ENCODE assay signal across 20 cellular contexts in the genomic region with DNA sequence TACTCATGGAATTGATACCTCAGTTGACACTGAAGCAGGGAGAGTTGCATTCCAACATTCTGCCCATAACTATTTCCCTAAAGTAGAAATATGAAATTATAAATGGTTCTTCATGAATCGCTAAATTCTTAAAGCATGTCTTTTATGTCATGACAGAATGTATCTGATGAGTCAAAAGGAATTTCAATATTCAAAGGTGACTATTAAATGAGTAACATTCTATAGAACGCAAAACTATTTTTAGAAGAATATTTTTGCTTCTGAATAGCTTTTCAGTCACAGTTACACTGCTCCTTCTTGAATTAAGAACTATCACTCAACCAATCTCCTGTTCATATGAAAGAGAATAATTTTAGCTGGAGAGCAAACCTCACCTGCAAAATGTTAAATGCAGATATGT.
DNase-seq lines count a peak whose midpoint lies in the region; ATAC-seq and TF ChIP-seq lines count a peak whose summit lies in the region.
"Had no signal": no experiment of that assay in that cellular context is flagged by ENCODE, and none has a peak within 500 bp of the region (broad histone marks: within the 10 kb centered on the region; RNA-seq: fewer than 3 reads in every experiment).

No MANE protein-coding gene starts in this region.

- peaks cover 34% of the 10 kb centered on the region for H3K4me1 Mint-ChIP-seq in HFFc6 (ENCODE audit: low read depth)
- peaks cover 3% of the 10 kb centered on the region for H3K4me1 Mint-ChIP-seq in chondrocyte (ENCODE audit: low read depth)
- H3K4me1 Mint-ChIP-seq: CD4-positive, CD25-positive, alpha-beta regulatory T cell; IgD-negative memory B cell had no signal

- CTCF ChIA-PET in RWPE1 (lab: Yijun Ruan, JAX), result no interaction called here

- H3K27me3 Mint-ChIP-seq in HFFc6 (ENCODE audit: insufficient read depth) (peaks cover 1% of the 10 kb centered on the region; the same call in 1 of the 2 replicates), chondrocyte (ENCODE audit: low read depth) (no peaks in the 10 kb centered on the region)
- H3K27me3 Mint-ChIP-seq: CD4-positive, CD25-positive, alpha-beta regulatory T cell; IgD-negative memory B cell had no signal

- H3K27ac ChIP-seq in RWPE1, result no peak overlapping the region

- no peak for TF ChIP-seq POLR2A in GM18505 (IDR thresholded peaks at IDR 0.05; ENCODE audit: borderline replicate concordance, extremely low read depth, insufficient read depth, insufficient read length)

- no peak overlapping the region for H3K4me3 ChIP-seq in fibroblast of mammary gland (ENCODE audit: control insufficient read depth, low read depth, low read length)
- H3K4me3 ChIP-seq: GM12878, GM23338, HAP-1 had no signal

- H3K27ac Mint-ChIP-seq in HFFc6 (peak overlapping the region; percentile 13; the same call in 1 of the 2 replicates), chondrocyte (ENCODE audit: unreplicated experiment) (no peak overlapping the region)
- H3K27ac Mint-ChIP-seq: CD4-positive, CD25-positive, alpha-beta regulatory T cell; GM23338; IgD-negative memory B cell had no signal

- no peak for ATAC-seq in GM18505 (IDR thresholded peaks at IDR 0.05; ENCODE audit: unreplicated experiment)
- ATAC-seq: GM12878, GM23338 had no signal

- POLR2A ChIA-PET in RWPE1 (lab: Yijun Ruan, JAX; ENCODE audit: low non-redundant PET), result no interaction called here

- no peaks in the 10 kb centered on the region for H3K9me3 Mint-ChIP-seq in HFFc6
- H3K9me3 Mint-ChIP-seq in chondrocyte (ENCODE audit: low read depth), result peaks cover 9% of the 10 kb centered on the region

- H3K36me3 Mint-ChIP-seq in HFFc6 (ENCODE audit: low read depth) (no peaks in the 10 kb centered on the region), chondrocyte (ENCODE audit: low read depth) (peaks cover 6% of the 10 kb centered on the region)
- H3K36me3 Mint-ChIP-seq: CD4-positive, CD25-positive, alpha-beta regulatory T cell; IgD-negative memory B cell had no signal

- DNase-seq in HFFc6 (no peak), RWPE1 (ENCODE audit: low spot score) (peak; percentile 52), fibroblast of mammary gland (ENCODE audit: low read depth) (peak; percentile 15), chondrocyte (ENCODE audit: low spot score) (no peak), cerebellar nuclear complex (lab: John Stamatoyannopoulos, UW) (no peak), hippocampal formation (lab: John Stamatoyannopoulos, UW) (no peak)
- DNase-seq: CD4-positive, CD25-positive, alpha-beta regulatory T cell; MV-4-11; NCI-H1105 treated with DMSO at 0.1 percent for 48 hours; NCI-H2029 treated with DMSO at 0.1 percent for 48 hours; NCI-H2171; NCI-H345; NCI-H524 treated with DMSO at 0.1 percent for 48 hours; OCI-M1; SHP77 treated with DMSO at 0.1 percent for 48 hours had no signal

- H3K4me3 Mint-ChIP-seq in HFFc6 (no peak overlapping the region), chondrocyte (ENCODE audit: unreplicated experiment) (no peak overlapping the region)
- H3K4me3 Mint-ChIP-seq: CD4-positive, CD25-positive, alpha-beta regulatory T cell; GM23338; IgD-negative memory B cell had no signal

- TF ChIP-seq CTCF in HFFc6 (IDR thresholded peaks at IDR 0.05) (no peak), RWPE1 (conservative IDR thresholded peaks at IDR 0.05; ENCODE audit: low read depth) (no peak), fibroblast of mammary gland (conservative IDR thresholded peaks at IDR 0.05; ENCODE audit: control insufficient read depth, insufficient read depth, low read depth, low read length) (no peak), chondrocyte (IDR thresholded peaks at IDR 0.05) (no peak)

Comparison
In these comparisons a context has a peak if more than half of its experiments do, and no peak if none do; other contexts are left out.
1. DNase-seq: peak in RWPE1 (single experiment) and fibroblast of mammary gland (single experiment); none in HFFc6 (single experiment), chondrocyte (single experiment), cerebellar nuclear complex (0 of 2) and hippocampal formation (0 of 2).